10 cellular contexts compared by ENCODE assay signal in genomic region chr10:132411561-132412253, GRCh38. TPM values are rescaled to one million over a fixed set of nuclear protein-coding genes. Genes with fewer than 3 reads are reported as not detected.
DNase-seq lines count a peak whose midpoint lies in the region; ATAC-seq and TF ChIP-seq lines count a peak whose summit lies in the region.
"Had no signal": no experiment of that assay in that cellular context is flagged by ENCODE, and none has a peak within 500 bp of the region (broad histone marks: within the 10 kb centered on the region; RNA-seq: fewer than 3 reads in every experiment).

No MANE protein-coding gene starts in this region.

- H3K27ac Mint-ChIP-seq in natural killer cell (peak overlapping the region in 1 of 2 donors; percentile 16), nephron progenitor cell (peak overlapping the region; percentile 97)
- H3K27ac Mint-ChIP-seq in natural killer cell treated with Interleukin-12 subunit alpha and Interleukin-12 subunit beta and Interleukin-15 and Interleukin-18, amount 100 ng/mL, for 72 hours = no peak overlapping the region

- TF ChIP-seq CTCF in natural killer cell (IDR thresholded peaks at IDR 0.05) = no peak
- TF ChIP-seq CTCF in fibroblast of mammary gland (conservative IDR thresholded peaks at IDR 0.05; ENCODE audit: control insufficient read depth, insufficient read depth, low read depth, low read length) = no peak
- TF ChIP-seq CTCF in nephron progenitor cell (IDR thresholded peaks at IDR 0.05) = no peak

- H3K4me3 ChIP-seq in fibroblast of mammary gland (ENCODE audit: control insufficient read depth, low read depth, low read length) = no peak overlapping the region

- H3K27me3 Mint-ChIP-seq in natural killer cell (ENCODE audit: low read depth in 2 of 2) = no peaks in the 10 kb centered on the region
- no peaks in the 10 kb centered on the region for H3K27me3 Mint-ChIP-seq in natural killer cell treated with Interleukin-12 subunit alpha and Interleukin-12 subunit beta and Interleukin-15 and Interleukin-18, amount 100 ng/mL, for 72 hours
- H3K27me3 Mint-ChIP-seq in nephron progenitor cell (ENCODE audit: low read depth, poor library complexity) = peaks cover 8% of the 10 kb centered on the region

- H3K4me3 Mint-ChIP-seq in natural killer cell (peak overlapping the region; percentile 9), nephron progenitor cell (peak overlapping the region; percentile 56)
- H3K4me3 Mint-ChIP-seq in natural killer cell treated with Interleukin-12 subunit alpha and Interleukin-12 subunit beta and Interleukin-15 and Interleukin-18, amount 100 ng/mL, for 72 hours = no peak overlapping the region

- no peaks in the 10 kb centered on the region for H3K9me3 Mint-ChIP-seq in natural killer cell
- H3K9me3 Mint-ChIP-seq in natural killer cell treated with Interleukin-12 subunit alpha and Interleukin-12 subunit beta and Interleukin-15 and Interleukin-18, amount 100 ng/mL, for 72 hours = no peaks in the 10 kb centered on the region
- no peaks in the 10 kb centered on the region for H3K9me3 Mint-ChIP-seq in nephron progenitor cell

- H3K4me1 Mint-ChIP-seq in natural killer cell (peaks cover 27 to 61% of the 10 kb centered on the region in 2 donors), nephron progenitor cell (peaks cover 71% of the 10 kb centered on the region)
- peaks cover 20 to 30% of the 10 kb centered on the region in 2 donors for H3K4me1 Mint-ChIP-seq in natural killer cell treated with Interleukin-12 subunit alpha and Interleukin-12 subunit beta and Interleukin-15 and Interleukin-18, amount 100 ng/mL, for 72 hours (ENCODE audit: low read depth in 2 of 2)

- intact Hi-C loops in natural killer cell (cut with micrococcal nuclease) = no loop called here

- DNase-seq in natural killer cell (no peak), fibroblast of mammary gland (ENCODE audit: low read depth) (peak; percentile 39), nephron progenitor cell (no peak), NCI-H2029 treated with DMSO at 0.1 percent for 48 hours (lab: John Stamatoyannopoulos, UW) (no peak), SW 1271 (lab: John Stamatoyannopoulos, UW) (no peak), NCI-H82 (lab: John Stamatoyannopoulos, UW) (no peak)
- no peak for DNase-seq in natural killer cell treated with Interleukin-12 subunit alpha and Interleukin-12 subunit beta and Interleukin-15 and Interleukin-18, amount 100 ng/mL, for 72 hours (ENCODE audit: low spot score)
- DNase-seq: AML-193; effector memory CD4-positive, alpha-beta T cell had no signal

- ATAC-seq in natural killer cell (no peak), GM19467 (IDR thresholded peaks at IDR 0.05; ENCODE audit: unreplicated experiment) (no peak)
- no peak for ATAC-seq in natural killer cell treated with Interleukin-12 subunit alpha and Interleukin-12 subunit beta and Interleukin-15 and Interleukin-18, amount 100 ng/mL, for 72 hours

- H3K36me3 Mint-ChIP-seq in natural killer cell = no peaks in the 10 kb centered on the region
- H3K36me3 Mint-ChIP-seq in natural killer cell treated with Interleukin-12 subunit alpha and Interleukin-12 subunit beta and Interleukin-15 and Interleukin-18, amount 100 ng/mL, for 72 hours = peaks cover 8% of the 10 kb centered on the region
- peaks cover 6% of the 10 kb centered on the region for H3K36me3 Mint-ChIP-seq in nephron progenitor cell (ENCODE audit: low read depth)

RNA-seq across cellular contexts. Expression of gene PWWP2B, which starts 14.7 kb away (rescaled TPM):
- total RNA-seq in natural killer cell = 10 to 100 TPM; 23.7 to 29.5 (median 24.4) TPM
- total RNA-seq in natural killer cell treated with Interleukin-12 subunit alpha and Interleukin-12 subunit beta and Interleukin-15 and Interleukin-18, amount 100 ng/mL, for 72 hours = 10 to 100 TPM; 15.2 to 17.9 TPM
